Comparison of ENCODE assay signal across 14 cellular contexts in the genomic region with DNA sequence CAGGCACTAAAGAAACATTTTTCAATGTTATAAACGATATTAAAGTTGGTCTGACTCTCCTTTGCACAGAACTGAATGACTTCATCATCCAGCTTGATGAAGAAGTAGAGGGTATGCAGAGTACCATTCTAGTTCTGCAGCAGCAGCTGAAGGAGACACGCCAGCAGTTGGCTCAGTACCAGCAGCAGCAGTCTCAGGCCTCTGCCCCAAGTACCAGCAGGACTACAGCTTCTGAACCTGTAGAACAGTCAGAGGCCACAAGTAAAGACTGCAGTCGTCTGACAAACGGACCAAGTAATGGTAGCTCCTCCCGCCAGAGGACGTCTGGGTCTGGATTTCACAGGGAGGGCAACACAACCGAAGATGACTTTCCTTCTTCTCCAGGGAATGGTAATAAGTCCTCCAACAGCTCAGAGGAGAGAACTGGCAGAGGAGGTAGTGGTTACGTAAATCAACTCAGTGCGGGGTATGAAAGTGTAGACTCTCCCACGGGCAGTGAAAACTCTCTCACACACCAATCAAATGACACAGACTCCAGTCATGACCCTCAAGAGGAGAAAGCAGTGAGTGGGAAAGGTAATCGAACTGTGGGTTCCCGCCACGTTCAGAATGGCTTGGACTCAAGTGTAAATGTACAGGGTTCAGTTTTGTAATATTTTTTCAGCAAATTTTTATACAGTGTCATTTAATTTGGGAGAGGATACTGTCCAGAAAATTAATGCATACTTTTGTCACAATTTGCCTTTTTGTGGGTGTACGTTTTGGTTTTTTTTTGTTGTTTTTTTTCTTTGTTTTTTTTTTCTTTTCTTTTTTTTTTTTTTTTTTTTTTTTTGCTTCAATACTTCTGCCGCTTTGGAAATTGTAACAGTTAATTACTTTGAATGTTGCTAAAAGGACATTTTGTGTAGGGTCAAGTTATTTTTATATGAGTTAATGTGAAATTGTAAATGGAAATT. TPM values are rescaled to one million over a fixed set of nuclear protein-coding genes. Genes with fewer than 3 reads are reported as not detected.
DNase-seq lines count a peak whose midpoint lies in the region; ATAC-seq and TF ChIP-seq lines count a peak whose summit lies in the region.
"Had no signal": no experiment of that assay in that cellular context is flagged by ENCODE, and none has a peak within 500 bp of the region (broad histone marks: within the 10 kb centered on the region; RNA-seq: fewer than 3 reads in every experiment).

No MANE protein-coding gene starts in this region.

- TF ChIP-seq CTCF in 22Rv1 (IDR thresholded peaks at IDR 0.05), result no peak

- ATAC-seq in GM19035 (IDR thresholded peaks at IDR 0.05; ENCODE audit: unreplicated experiment), result no peak

- DNase-seq in DMS79 treated with DMSO at 0.1 percent for 48 hours (lab: John Stamatoyannopoulos, UW), result peak; percentile 45
- DNase-seq in amniotic epithelial cell (ENCODE audit: low read depth), result peak; percentile 54
- peak; percentile 22 for DNase-seq in midbrain (lab: John Stamatoyannopoulos, UW)
- DNase-seq in HT-29 (ENCODE audit: low spot score), result no peak
- DNase-seq in retina, result no peak
- DNase-seq in NCI-H1105 treated with DMSO at 0.1 percent for 48 hours (lab: John Stamatoyannopoulos, UW), result no peak
- DNase-seq: activated CD4-positive, CD25-positive, alpha-beta regulatory T cell treated with anti-CD3 and anti-CD28 coated beads, Interleukin-2, amount 50 U/mL, for 72 hours; CD4-positive, CD25-positive, alpha-beta regulatory T cell; effector memory CD4-positive, alpha-beta T cell; NCI-H510A treated with DMSO at 0.1 percent for 48 hours; SJCRH30 had no signal

- H3K27ac ChIP-seq in 22Rv1, result peak overlapping the region; percentile 14; the same call in 1 of the 2 replicates
- H3K27ac ChIP-seq: HL-60, SJCRH30 had no signal

RNA-seq across cellular contexts. Expression of a gene that starts 6.6 kb away (rescaled TPM):
- total RNA-seq in HT-29 (2014; rRNA removed; shearing (Covaris generic)), result 60.2 and 70.4 TPM in 2 replicates

RNA-seq across cellular contexts. Expression of a gene that starts 27.9 kb away (rescaled TPM):
- 53.2 and 61.5 TPM in 2 replicates for total RNA-seq in HT-29 (2014; rRNA removed; shearing (Covaris generic))

RNA-seq across cellular contexts. Expression of a gene that starts 34.2 kb away (rescaled TPM):
- 382 and 401 TPM in 2 replicates for total RNA-seq in HT-29 (2014; rRNA removed; shearing (Covaris generic))

RNA-seq across cellular contexts. Expression of a gene that starts 35.0 kb away (rescaled TPM):
- 98.4 and 101 TPM in 2 replicates for total RNA-seq in HT-29 (2014; rRNA removed; shearing (Covaris generic))

RNA-seq across cellular contexts. Expression of a gene that starts 44.8 kb away (rescaled TPM):
- total RNA-seq in HT-29 (2014; rRNA removed; shearing (Covaris generic)), result not detected in 2 replicates
- total RNA-seq: CD4-positive, CD25-positive, alpha-beta regulatory T cell; SJCRH30 had no signal

Comparison
In these comparisons a context has a peak if more than half of its experiments do, and no peak if none do; other contexts are left out.
1. DNase-seq: peak in DMS79 treated with DMSO at 0.1 percent for 48 hours (single experiment), amniotic epithelial cell (single experiment) and midbrain (single experiment); none in HT-29 (single experiment), retina (single experiment) and NCI-H1105 treated with DMSO at 0.1 percent for 48 hours (single experiment).